21 cellular contexts compared by ENCODE assay signal in the genomic region with DNA sequence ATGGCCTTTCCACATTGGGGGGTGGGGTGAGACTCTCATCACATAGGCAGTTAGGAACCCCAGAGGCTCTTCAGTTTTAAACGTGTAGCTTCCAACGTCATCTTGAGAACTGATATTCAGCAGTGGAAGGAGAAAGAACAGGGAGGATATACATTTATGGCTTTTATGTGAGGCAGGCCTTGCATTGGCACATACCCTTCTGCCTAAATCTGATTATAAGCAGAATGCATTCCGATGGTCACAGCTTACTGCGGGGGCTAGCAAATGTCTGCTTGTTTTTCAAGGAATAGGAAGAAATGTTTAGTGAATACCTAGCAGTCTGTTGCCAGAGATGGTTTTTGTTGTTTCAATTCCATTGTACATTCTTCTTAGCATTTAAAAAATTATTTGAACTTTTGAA.
"Had no signal": no experiment of that assay in that cellular context is flagged by ENCODE, and none has a peak within 500 bp of the region (broad histone marks: within the 10 kb centered on the region; RNA-seq: fewer than 3 reads in every experiment).

No MANE protein-coding gene starts in this region.

- H3K4me1 ChIP-seq: ascending aorta, breast epithelium, suprapubic skin, vagina had no signal

- H3K9me3 Mint-ChIP-seq: dendritic cell treated with granulocyte-macrophage colony-stimulating factor and Interleukin-4, amounts not matched to agents 40 ng/mL and 50 ng/mL, for 4 days; stimulated activated naive CD8-positive, alpha-beta T cell treated with anti-CD3 and anti-CD28 coated beads, Interleukin-15, amount 100 ng/mL, for 72 hours had no signal

- H3K27ac Mint-ChIP-seq: dendritic cell treated with granulocyte-macrophage colony-stimulating factor and Interleukin-4, amounts not matched to agents 40 ng/mL and 50 ng/mL, for 4 days had no signal

- H3K4me2 ChIP-seq: smooth muscle cell had no signal

- DNase-seq: activated CD4-positive, alpha-beta T cell treated with anti-CD3 and anti-CD28 coated beads, Interleukin-2, amount 50 U/mL, for 4 hours; activated gamma-delta T cell treated with Interleukin-2 at 50 U/mL for 16 hours; cerebellar nuclear complex; effector CD8-positive, alpha-beta T cell; left ventricle myocardium superior; mucosa of descending colon; naive B cell; stimulated activated CD4-positive, alpha-beta T cell treated with anti-CD3 and anti-CD28 coated beads, Interleukin-4, amount 100 ng/mL, for 1 hour; stimulated activated naive CD8-positive, alpha-beta T cell treated with anti-CD3 and anti-CD28 coated beads, Interleukin-15, amount 100 ng/mL, for 72 hours; transverse colon; WERI-Rb-1 had no signal

- ATAC-seq: left ventricle myocardium superior; mucosa of descending colon; sciatic nerve; stimulated activated naive CD8-positive, alpha-beta T cell treated with anti-CD3 and anti-CD28 coated beads, Interleukin-15, amount 100 ng/mL, for 72 hours had no signal

- H3K36me3 ChIP-seq: breast epithelium, suprapubic skin, transverse colon, vagina, WERI-Rb-1 had no signal

- H3K27ac ChIP-seq: ascending aorta, breast epithelium, esophagus muscularis mucosa, suprapubic skin, transverse colon, vagina, WERI-Rb-1 had no signal

- H3K27me3 Mint-ChIP-seq: dendritic cell treated with granulocyte-macrophage colony-stimulating factor and Interleukin-4, amounts not matched to agents 40 ng/mL and 50 ng/mL, for 4 days; memory B cell; naive B cell; stimulated activated naive CD8-positive, alpha-beta T cell treated with anti-CD3 and anti-CD28 coated beads, Interleukin-15, amount 100 ng/mL, for 72 hours had no signal

- H3K4me3 Mint-ChIP-seq: activated T-helper 1 cell treated with anti-CD3 and anti-CD28 coated beads, Interleukin-12 subunit alpha, Interleukin-12 subunit beta, Interleukin-2, Interleukin-4 antibody, amounts not matched to agents 30 ng/mL and 10 ng/mL and 1 ng/mL, durations not matched to agents 14 hours and 24 hours and 36 hours; dendritic cell treated with granulocyte-macrophage colony-stimulating factor and Interleukin-4, amounts not matched to agents 40 ng/mL and 50 ng/mL, for 4 days; memory B cell had no signal

- H3K27me3 ChIP-seq: ascending aorta, breast epithelium, esophagus muscularis mucosa, suprapubic skin, transverse colon, vagina had no signal

- H3K9me3 ChIP-seq: ascending aorta, breast epithelium, esophagus muscularis mucosa, mucosa of descending colon, suprapubic skin, vagina had no signal

- H3K4me3 ChIP-seq: ascending aorta, breast epithelium, esophagus muscularis mucosa, mucosa of descending colon, smooth muscle cell, suprapubic skin, transverse colon, vagina had no signal
